ENCODE assay signal across 18 cellular contexts in the genomic region with DNA sequence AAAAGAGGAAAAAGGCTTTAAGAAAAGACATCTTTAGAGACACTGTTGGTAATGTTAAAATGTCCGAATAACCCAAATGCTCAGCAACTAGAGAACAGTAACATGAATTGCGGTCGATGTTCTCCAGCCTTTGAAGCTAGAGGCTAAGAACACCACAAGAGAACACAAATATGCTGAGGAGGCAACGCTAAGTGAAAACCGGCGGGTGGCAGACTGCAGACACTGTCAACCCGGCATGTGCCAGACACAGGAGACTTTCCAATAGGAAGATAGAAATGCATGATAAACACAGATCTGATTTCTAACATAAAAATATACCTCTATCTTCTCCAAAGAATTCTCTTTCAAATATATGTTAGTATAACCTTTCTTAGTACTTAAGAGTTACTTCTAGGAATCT.
"Had no signal": no experiment of that assay in that cellular context is flagged by ENCODE, and none has a peak within 500 bp of the region (broad histone marks: within the 10 kb centered on the region; RNA-seq: fewer than 3 reads in every experiment).

No MANE protein-coding gene starts in this region.

- ATAC-seq: activated CD4-positive, CD25-positive, alpha-beta regulatory T cell treated with anti-CD3 and anti-CD28 coated beads, Interleukin-2, amount 50 U/mL, for 24 hours; activated naive CD8-positive, alpha-beta T cell treated with anti-CD3 and anti-CD28 coated beads, Interleukin-2, amount 50 U/mL, for 24 hours; heart left ventricle; lower lobe of right lung; stimulated activated naive CD8-positive, alpha-beta T cell treated with anti-CD3 and anti-CD28 coated beads, Interleukin-15, Interleukin-2, amounts not matched to agents 100 U/mL and 50 U/mL, for 24 hours; upper lobe of right lung had no signal

- H3K27ac ChIP-seq: cardiac muscle cell, colonic mucosa, lower lobe of right lung, ovary, suprapubic skin, upper lobe of right lung had no signal

- H3K27ac Mint-ChIP-seq: activated naive CD8-positive, alpha-beta T cell treated with anti-CD3 and anti-CD28 coated beads, Interleukin-2, amount 50 U/mL, for 24 hours; mesothelial cell of epicardium had no signal

- H3K36me3 ChIP-seq: colonic mucosa, ovary had no signal

- H3K9me3 ChIP-seq: colonic mucosa, heart left ventricle, lower lobe of right lung, ovary, suprapubic skin, upper lobe of right lung had no signal

- H3K9me3 Mint-ChIP-seq: activated naive CD8-positive, alpha-beta T cell treated with anti-CD3 and anti-CD28 coated beads, Interleukin-2, amount 50 U/mL, for 24 hours; immature natural killer cell; mesothelial cell of epicardium; neural crest cell had no signal

- H3K27me3 ChIP-seq: cardiac muscle cell, colonic mucosa, heart left ventricle, ovary, suprapubic skin, upper lobe of right lung had no signal

- H3K4me1 Mint-ChIP-seq: activated naive CD8-positive, alpha-beta T cell treated with anti-CD3 and anti-CD28 coated beads, Interleukin-2, amount 50 U/mL, for 24 hours; neural crest cell had no signal

- H3K4me3 Mint-ChIP-seq: activated naive CD8-positive, alpha-beta T cell treated with anti-CD3 and anti-CD28 coated beads, Interleukin-2, amount 50 U/mL, for 24 hours; immature natural killer cell; mesothelial cell of epicardium; neural crest cell had no signal

- H3K27me3 Mint-ChIP-seq: activated naive CD8-positive, alpha-beta T cell treated with anti-CD3 and anti-CD28 coated beads, Interleukin-2, amount 50 U/mL, for 24 hours had no signal

- H3K4me3 ChIP-seq: cardiac muscle cell, colonic mucosa, heart left ventricle, lower lobe of right lung, ovary, suprapubic skin, upper lobe of right lung had no signal

- DNase-seq: activated CD4-positive, alpha-beta T cell treated with anti-CD3 and anti-CD28 coated beads, Interleukin-2, amount 50 U/mL, for 1 hour; activated CD8-positive, alpha-beta memory T cell treated with anti-CD3 and anti-CD28 coated beads for 24 hours; activated naive CD8-positive, alpha-beta T cell treated with anti-CD3 and anti-CD28 coated beads, Interleukin-2, amount 50 U/mL, for 24 hours; colonic mucosa; foreskin melanocyte; immature natural killer cell; lower lobe of right lung; ovary; small intestine; stimulated activated naive CD8-positive, alpha-beta T cell treated with anti-CD3 and anti-CD28 coated beads, Interleukin-15, Interleukin-2, amounts not matched to agents 100 U/mL and 50 U/mL, for 24 hours; T-helper 9 cell; upper lobe of right lung had no signal
